Comparison of ENCODE assay signal across 9 cellular contexts in genomic region chr3:191330309-191330712, GRCh38. TPM values are rescaled to one million over a fixed set of nuclear protein-coding genes. Genes with fewer than 3 reads are reported as not detected.
DNase-seq lines count a peak whose midpoint lies in the region; ATAC-seq, FAIRE-seq and TF ChIP-seq lines count a peak whose summit lies in the region.
"Had no signal": no experiment of that assay in that cellular context is flagged by ENCODE, and none has a peak within 500 bp of the region (broad histone marks: within the 10 kb centered on the region; RNA-seq: fewer than 3 reads in every experiment).

UTS2B (minus strand) TSS chr3:191330526; CDS start chr3:191282189, 48,337 bp downstream.

- peak; percentile 1 for ATAC-seq in mucosa of descending colon
- ATAC-seq in activated CD4-positive, CD25-positive, alpha-beta regulatory T cell treated with anti-CD3 and anti-CD28 coated beads, Interleukin-2, amount 50 U/mL, for 24 hours, result no peak

- H3K27me3 ChIP-seq in endocrine pancreas (ENCODE audit: control insufficient read depth, insufficient read depth, low read length), result no peaks in the 10 kb centered on the region

- FAIRE-seq in RCC 7860 (lab: Jason Lieb, UNC) (no peak), D721Med (lab: Jason Lieb, UNC) (no peak)

- DNase-seq in NCI-H1694 treated with DMSO at 0.1 percent for 48 hours (lab: John Stamatoyannopoulos, UW), result peak; percentile 13
- DNase-seq in NCI-H1694 (lab: John Stamatoyannopoulos, UW), result no peak
- DNase-seq in RCC 7860 (ENCODE audit: low spot score), result peak; percentile 44
- DNase-seq in mucosa of descending colon, result no peak
- no peak for DNase-seq in D721Med (ENCODE audit: insufficient read length, low spot score)
- no peak for DNase-seq in GM19238 (ENCODE audit: insufficient read length, low spot score)

- H3K4me1 ChIP-seq in endocrine pancreas (ENCODE audit: control insufficient read depth, insufficient read depth, low read length), result peaks cover 40% of the 10 kb centered on the region
- H3K4me1 ChIP-seq in mucosa of descending colon (ENCODE audit: low read depth), result peaks cover 13% of the 10 kb centered on the region

- H3K4me3 ChIP-seq in endocrine pancreas (ENCODE audit: control insufficient read depth, insufficient read depth, low read length), result peak within 1 kb of the TSS; percentile 92
- H3K4me3 ChIP-seq in mucosa of descending colon, result peak within 1 kb of the TSS; percentile 71

- peak within 1 kb of the TSS; percentile 58 for H3K9ac ChIP-seq in endocrine pancreas (ENCODE audit: control insufficient read depth, insufficient read depth, low read length)

- intact Hi-C loops in mucosa of descending colon (cut with DNase I, micrococcal nuclease), result no loop called here

- H3K36me3 ChIP-seq in endocrine pancreas (ENCODE audit: control insufficient read depth, insufficient read depth, low read length) (no peaks in the 10 kb centered on the region), mucosa of descending colon (ENCODE audit: low read depth) (no peaks in the 10 kb centered on the region)

- TF ChIP-seq CTCF in mucosa of descending colon (IDR thresholded peaks at IDR 0.05) (no peak), D721Med (IDR thresholded peaks at IDR 0.05; ENCODE audit: insufficient read depth, missing control alignments) (no peak)

- no peaks in the 10 kb centered on the region for H3K9me3 ChIP-seq in endocrine pancreas (ENCODE audit: control insufficient read depth, low read length)
- H3K9me3 ChIP-seq in mucosa of descending colon, result no peaks in the 10 kb centered on the region

RNA-seq across cellular contexts. Expression of gene UTS2B, which starts in this region (rescaled TPM):
- total RNA-seq in mucosa of descending colon, result under 1 TPM in 1 of 3 donors, not detected in 2; 0.47 TPM
- total RNA-seq: dermis microvascular lymphatic vessel endothelial cell had no signal

Comparison
In these comparisons a context has a peak if more than half of its experiments do, and no peak if none do; other contexts are left out.
1. DNase-seq: peak in NCI-H1694 treated with DMSO at 0.1 percent for 48 hours (single experiment) and RCC 7860 (single experiment); none in NCI-H1694 (single experiment), mucosa of descending colon (0 of 3), D721Med (single experiment) and GM19238 (single experiment).
2. Peak in ATAC-seq and H3K4me3 ChIP-seq in mucosa of descending colon; RNA of the gene not detected or under 1 TPM.